8 cellular contexts compared by ENCODE assay signal in genomic region chr15:41231536-41231935, GRCh38. TPM values are rescaled to one million over a fixed set of nuclear protein-coding genes. Genes with fewer than 3 reads are reported as not detected.
A peak's percentile ranks its signal among the peaks of the same experiment; 100 is the strongest.
DNase-seq lines count a peak whose midpoint lies in the region; ATAC-seq, FAIRE-seq and TF ChIP-seq lines count a peak whose summit lies in the region.

No MANE protein-coding gene starts in this region.

- TF ChIP-seq EP300 in K562 (IDR thresholded peaks at IDR 0.05; ENCODE audit: low read length), result no peak
- no peak for TF ChIP-seq EP300 in HepG2 (IDR thresholded peaks at IDR 0.05; ENCODE audit: low read depth in 2 of 2, low read length in 2 of 2)
- TF ChIP-seq EP300 in HepG2 (CRISPR knock-in tag; IDR thresholded peaks at IDR 0.05; ENCODE audit: borderline replicate concordance), result no peak

- BruUV-seq in K562 (replicated peaks; lab: Mats Ljungman, UMichigan), result TSS peak; percentile 42
- BruUV-seq in HepG2 (replicated peaks; lab: Mats Ljungman, UMichigan), result TSS peak; percentile 57

- peak overlapping the region; percentile 87 for H3K4me3 Mint-ChIP-seq in activated CD4-positive, alpha-beta T cell treated with anti-CD3 and anti-CD28 coated beads for 36 hours

- peaks cover 18% of the 10 kb centered on the region; the same call in 1 of the 3 replicates for H3K36me3 ChIP-seq in K562 (ENCODE audit: control insufficient read depth, insufficient read depth, low read length)
- no peaks in the 10 kb centered on the region for H3K36me3 ChIP-seq in HepG2 (replicated peaks in 1 of 2; ENCODE audit: control insufficient read depth in 1 of 2, insufficient read depth in 2 of 2, low read length in 2 of 2)
- no peaks in the 10 kb centered on the region for H3K36me3 ChIP-seq in thoracic aorta

- H2AFZ ChIP-seq in K562 (ENCODE audit: low read depth, low read length) (peak overlapping the region; percentile 97), HepG2 (ENCODE audit: low read length) (no peak overlapping the region)

- no peaks in the 10 kb centered on the region for H3K27me3 ChIP-seq in K562 (ENCODE audit: control insufficient read depth in 2 of 2, insufficient read depth in 2 of 2, low read length in 2 of 2)
- H3K27me3 ChIP-seq in HepG2 (ENCODE audit: control insufficient read depth in 1 of 2, insufficient read depth in 2 of 2, low read length in 2 of 2), result no peaks in the 10 kb centered on the region
- no peaks in the 10 kb centered on the region for H3K27me3 ChIP-seq in thoracic aorta (replicated peaks; ENCODE audit: insufficient read depth)

- H3K79me2 ChIP-seq in K562 (ENCODE audit: control insufficient read depth, insufficient read depth, low read length), result peaks cover 47% of the 10 kb centered on the region
- peaks cover 44% of the 10 kb centered on the region for H3K79me2 ChIP-seq in HepG2 (ENCODE audit: insufficient read depth, low read length)

- H3K27ac ChIP-seq in K562 (ENCODE audit: extremely low read depth, low read depth, low read length), result peak overlapping the region; percentile 93
- H3K27ac ChIP-seq in HepG2 (ENCODE audit: extremely low read length, insufficient read depth, low read length), result peak overlapping the region; percentile 89
- peak overlapping the region; percentile 90 to 95 for H3K27ac ChIP-seq in thoracic aorta

- CTCF ChIA-PET in activated CD4-positive, alpha-beta T cell treated with anti-CD3 and anti-CD28 coated beads for 36 hours (lab: Charles Lee), result interaction anchor here (0.6 to 2.7 kb wide), 22 partner anchors 10 to 1414 kb away, joined by 3 to 8 read pairs (median 4); partner anchors contain the start of genes CHAC1, INO80, NUSAP1 and OIP5
- CTCF ChIA-PET in K562 (lab: Yijun Ruan, JAX; ENCODE audit: low intra/inter-chr PET ratio), result interaction anchor here (0.6 to 0.7 kb wide), 2 partner anchors 98 to 477 kb away, joined by 3 read pairs; no protein-coding TSS in a partner anchor
- CTCF ChIA-PET in HepG2 (lab: Yijun Ruan, JAX; ENCODE audit: low intra/inter-chr PET ratio, low total read pairs), result interaction anchor here (0.9 kb wide), 1 partner anchor 101 kb away, joined by 3 read pairs; the partner anchor contains the start of genes NUSAP1 and OIP5

- H3K9ac ChIP-seq in K562 (ENCODE audit: insufficient read depth in 1 of 2, low read depth in 2 of 2, low read length in 2 of 2) (peak overlapping the region; percentile 82 to 96), HepG2 (ENCODE audit: insufficient read depth, low read depth, low read length) (peak overlapping the region; percentile 91)

- H3K9me1 ChIP-seq in K562 (ENCODE audit: control insufficient read depth, insufficient read depth, low read length), result no peaks in the 10 kb centered on the region

- H3K4me2 ChIP-seq in K562 (ENCODE audit: insufficient read depth, low read length), result peak overlapping the region; percentile 90
- H3K4me2 ChIP-seq in HepG2 (ENCODE audit: low read depth, low read length), result peak overlapping the region; percentile 86

- ATAC-seq in activated CD4-positive, alpha-beta T cell treated with anti-CD3 and anti-CD28 coated beads for 36 hours, result no peak
- ATAC-seq in K562, result no peak; the same call in 2 of the 3 replicates
- ATAC-seq in HepG2, result no peak
- no peak for ATAC-seq in thoracic aorta (ENCODE audit: insufficient number of reproducible peaks, low FRiP score, low read depth)
- no peak for ATAC-seq in HG03097 (IDR thresholded peaks at IDR 0.05; ENCODE audit: low FRiP score, unreplicated experiment)

- in situ Hi-C loops in K562 (cut with MboI) (no loop called here), HepG2 (cut with HindIII; ENCODE audit: extremely low pct_ligation_motif_present, low pct_unique_long_range_greater_than_20kb) (no loop called here)

- H3K4me1 ChIP-seq in K562 (replicated peaks in 1 of 2; ENCODE audit: control insufficient read depth in 2 of 2, insufficient read depth in 2 of 2, low read length in 2 of 2), result peaks cover 20 to 31% of the 10 kb centered on the region in 2 experiments
- H3K4me1 ChIP-seq in HepG2 (ENCODE audit: insufficient read depth, low read length), result peaks cover 31% of the 10 kb centered on the region
- peaks cover 12 to 15% of the 10 kb centered on the region in 2 donors for H3K4me1 ChIP-seq in thoracic aorta (ENCODE audit: control insufficient read depth in 1 of 2, low read depth in 2 of 2)

- H3K4me3 ChIP-seq in K562, result peak overlapping the region; percentile 75
- peak overlapping the region; percentile 85 to 91 (median 89) for H3K4me3 ChIP-seq in HepG2 (replicated peaks in 1 of 3; ENCODE audit: insufficient read depth in 1 of 3, low read depth in 2 of 3, low read length in 3 of 3)
- peak overlapping the region; percentile 90 for H3K4me3 ChIP-seq in thoracic aorta

- 0% methylated on average over 12 of the region's 12 CpGs for WGBS in K562 (ENCODE audit: insufficient coverage, low coverage, missing lambda C conversion rate)
- WGBS in HepG2 (ENCODE audit: low lambda C conversion rate), result 2% methylated on average over 11 of the region's 12 CpGs

- H3K36me3 Mint-ChIP-seq in activated CD4-positive, alpha-beta T cell treated with anti-CD3 and anti-CD28 coated beads for 36 hours (ENCODE audit: low read depth), result no peaks in the 10 kb centered on the region

- no peaks in the 10 kb centered on the region for H4K20me1 ChIP-seq in K562 (replicated peaks; ENCODE audit: control insufficient read depth, insufficient read depth, low read length)
- no peaks in the 10 kb centered on the region for H4K20me1 ChIP-seq in HepG2 (ENCODE audit: insufficient read depth, low read length)

- no peak for TF ChIP-seq RAD21 in K562 (CRISPR knock-in tag; conservative IDR thresholded peaks at IDR 0.05 in 1 of 2, IDR thresholded peaks at IDR 0.05 in 1 of 2)
- no peak for TF ChIP-seq RAD21 in HepG2 (CRISPR knock-in tag; IDR thresholded peaks at IDR 0.05)

- TF ChIP-seq POLR2A in K562 (conservative IDR thresholded peaks at IDR 0.05) (no peak), HepG2 (IDR thresholded peaks at IDR 0.05; ENCODE audit: insufficient read depth in 1 of 2, low read depth in 2 of 2, low read length in 2 of 2) (no peak)

- H3K27ac Mint-ChIP-seq in activated CD4-positive, alpha-beta T cell treated with anti-CD3 and anti-CD28 coated beads for 36 hours, result peak overlapping the region; percentile 86

- DNase-seq in activated CD4-positive, alpha-beta T cell treated with anti-CD3 and anti-CD28 coated beads for 36 hours, result no peak
- no peak for DNase-seq in activated CD4-positive, alpha-beta T cell treated with anti-CD3 and anti-CD28 coated beads, Interleukin-2, amount 50 U/mL, for 4 hours
- DNase-seq in K562 (ENCODE audit: extremely low read depth in 1 of 4, low spot score in 3 of 4), result no peak
- DNase-seq in HepG2 (ENCODE audit: low spot score), result no peak
- no peak for DNase-seq in thoracic aorta (ENCODE audit: low spot score)
- DNase-seq in 8988T, result no peak
- no peak for DNase-seq in dermis blood vessel endothelial cell

- POLR2A ChIA-PET in activated CD4-positive, alpha-beta T cell treated with anti-CD3 and anti-CD28 coated beads for 36 hours (lab: Charles Lee), result interaction anchor here (0.7 to 1.2 kb wide), 6 partner anchors 52 to 429 kb away, joined by 3 to 11 read pairs (median 6); partner anchors contain the start of genes CHAC1, INO80, MGA and NUSAP1
- POLR2A ChIA-PET in K562 (lab: Yijun Ruan, JAX) (interaction anchor here (0.5 to 2.1 kb wide), 16 partner anchors 9 to 267 kb away, joined by 3 to 14 read pairs (median 4); partner anchors contain the start of gene INO80), HepG2 (lab: Yijun Ruan, JAX) (interaction anchor here (0.6 to 1.9 kb wide), 12 partner anchors 9 to 115 kb away, joined by 3 to 26 read pairs (median 6); partner anchors contain the start of genes INO80, NUSAP1 and OIP5)

- H3K9me3 Mint-ChIP-seq in activated CD4-positive, alpha-beta T cell treated with anti-CD3 and anti-CD28 coated beads for 36 hours (ENCODE audit: low read depth), result no peaks in the 10 kb centered on the region

- H3K9me3 ChIP-seq in K562 (replicated peaks; ENCODE audit: control insufficient read depth, insufficient read depth, low read depth, low read length), result no peaks in the 10 kb centered on the region; the same call in 1 of the 2 replicates
- no peaks in the 10 kb centered on the region for H3K9me3 ChIP-seq in HepG2 (ENCODE audit: low read length)
- H3K9me3 ChIP-seq in thoracic aorta, result no peaks in the 10 kb centered on the region

- no peak for TF ChIP-seq CTCF in K562 (IDR thresholded peaks at IDR 0.05 in 2 of 3, conservative IDR thresholded peaks at IDR 0.05 in 1 of 3; ENCODE audit: insufficient read depth in 2 of 3, low read depth in 1 of 3, low read length in 3 of 3)
- no peak for TF ChIP-seq CTCF in HepG2 (CRISPR knock-in tag; IDR thresholded peaks at IDR 0.05)
- TF ChIP-seq CTCF in thoracic aorta (IDR thresholded peaks at IDR 0.05), result no peak

- FAIRE-seq in K562 (lab: Jason Lieb, UNC) (no peak), HepG2 (lab: Jason Lieb, UNC) (no peak)

- no peaks in the 10 kb centered on the region for H3K27me3 Mint-ChIP-seq in activated CD4-positive, alpha-beta T cell treated with anti-CD3 and anti-CD28 coated beads for 36 hours

- intact Hi-C loops in activated CD4-positive, alpha-beta T cell treated with anti-CD3 and anti-CD28 coated beads for 36 hours (cut with DNase I, micrococcal nuclease), result loop anchor here (1.0 to 5.0 kb wide), 20 partner anchors 52 to 1346 kb away; partner anchors contain the start of genes CHAC1 (in 2 of the 2), NUSAP1 (in 2 of the 2), OIP5 (in 2 of the 2) and DNAJC17 (in 1 of the 2)
- intact Hi-C loops in K562 (cut with micrococcal nuclease), result loop anchor here (2.0 kb wide), 2 partner anchors 101 to 115 kb away; partner anchors contain the start of genes INO80, NUSAP1 and OIP5
- intact Hi-C loops in HepG2 (cut with micrococcal nuclease; ENCODE audit: unreplicated experiment), result loop anchor here (5.0 kb wide), 2 partner anchors 51 to 101 kb away; partner anchors contain the start of genes NUSAP1 and OIP5

- peaks cover 29% of the 10 kb centered on the region for H3K4me1 Mint-ChIP-seq in activated CD4-positive, alpha-beta T cell treated with anti-CD3 and anti-CD28 coated beads for 36 hours

RNA-seq across cellular contexts. Expression of gene CHP1, which starts 0.5 kb away (rescaled TPM):
- 10 to 100 TPM; 32.7 to 34.5 TPM for total RNA-seq in activated CD4-positive, alpha-beta T cell treated with anti-CD3 and anti-CD28 coated beads for 36 hours
- total RNA-seq in K562 (2011; cell fraction: chromatin; rRNA removed; ENCODE audit: low replicate concordance), result 21.4 and 25.8 TPM in 2 replicates
- 10.4 and 15.0 TPM in 2 replicates for total RNA-seq in K562 (2011; cell fraction: nucleolus; rRNA removed)
- 25.0 and 30.4 TPM in 2 replicates for total RNA-seq in K562 (2011; cell fraction: nucleoplasm; rRNA removed)
- 61.6 and 77.7 TPM in 2 replicates for total RNA-seq in K562 (2014; rRNA removed)
- 63.6 and 68.7 TPM in 2 replicates for total RNA-seq in K562 (2014; rRNA removed; fragmentation: Illumina TruSeq; extraction: Trizol)
- total RNA-seq in K562 (2015; rRNA removed; fragmentation: Illumina TruSeq; extraction: Trizol), result 67.6 and 69.3 TPM in 2 replicates
- total RNA-seq in K562 (2021), result 74.2 and 82.5 TPM in 2 replicates
- polyA plus RNA-seq in K562 (2011; rRNA removed), result 49.7 and 71.8 TPM in 2 replicates
- polyA plus RNA-seq in K562 (2011; cell fraction: cytosol; rRNA removed), result 29.5 and 60.9 TPM in 2 replicates
- polyA plus RNA-seq in K562 (2011; cell fraction: nucleus; rRNA removed), result 9.7 and 16.8 TPM in 2 replicates
- polyA plus RNA-seq in K562 (2012), result 56.6 and 61.2 TPM in 2 replicates
- polyA plus RNA-seq in K562 (2014; fragmentation: Illumina TruSeq; extraction: Trizol), result 67.0 and 67.4 TPM in 2 replicates
- 10 to 100 TPM; 75.8 to 83.4 TPM for polyA plus RNA-seq in K562 (2014; fragmentation: Nextera tagmentation; extraction: Ambion mirVana)
- 31.7 and 41.3 TPM in 2 replicates for polyA plus RNA-seq in K562 (2014; rRNA removed)
- 75.5 and 113 TPM in 2 replicates for polyA minus RNA-seq in K562 (2011; rRNA and poly(A)+ RNA removed)
- 62.4 and 104 TPM in 2 replicates for polyA minus RNA-seq in K562 (2011; cell fraction: cytosol; rRNA and poly(A)+ RNA removed)
- 5.1 and 9.6 TPM in 2 replicates for polyA minus RNA-seq in K562 (2011; cell fraction: nucleus; rRNA and poly(A)+ RNA removed)
- 76.4 and 111 TPM in 2 replicates for total RNA-seq in HepG2 (2016; rRNA removed; fragmentation: Illumina TruSeq; extraction: Trizol)
- 15.1 and 16.0 TPM in 2 replicates for total RNA-seq in HepG2 (2016; cell fraction: cytosol; rRNA removed; fragmentation: Illumina TruSeq; extraction: Trizol; ENCODE audit: low read depth)
- 75.0 and 101 TPM in 2 replicates for total RNA-seq in HepG2 (2016; cell fraction: insoluble cytoplasmic fraction; rRNA removed; fragmentation: Illumina TruSeq; extraction: Trizol)
- total RNA-seq in HepG2 (2016; cell fraction: membrane; rRNA removed; fragmentation: Illumina TruSeq; extraction: Trizol), result 70.4 and 71.1 TPM in 2 replicates
- total RNA-seq in HepG2 (2016; cell fraction: nucleus; rRNA removed; fragmentation: Illumina TruSeq; extraction: Trizol), result 31.5 and 40.8 TPM in 2 replicates
- 43.4 and 49.6 TPM in 2 replicates for polyA plus RNA-seq in HepG2 (2011; rRNA removed)
- polyA plus RNA-seq in HepG2 (2011; cell fraction: cytosol; rRNA removed), result 28.8 and 41.5 TPM in 2 replicates
- polyA plus RNA-seq in HepG2 (2011; cell fraction: nucleus; rRNA removed), result 7.9 and 12.2 TPM in 2 replicates
- polyA plus RNA-seq in HepG2 (2012), result 36.9 and 37.1 TPM in 2 replicates
- polyA plus RNA-seq in HepG2 (2016; cell fraction: cytosol; fragmentation: Illumina TruSeq; extraction: Trizol; ENCODE audit: low read depth), result 12.6 and 13.2 TPM in 2 replicates
- polyA plus RNA-seq in HepG2 (2016; cell fraction: insoluble cytoplasmic fraction; fragmentation: Illumina TruSeq; extraction: Trizol; ENCODE audit: low read depth), result 98.0 and 106 TPM in 2 replicates
- polyA plus RNA-seq in HepG2 (2016; cell fraction: membrane; fragmentation: Illumina TruSeq; extraction: Trizol; ENCODE audit: low read depth), result 44.2 and 48.2 TPM in 2 replicates
- 52.2 and 55.5 TPM in 2 replicates for polyA plus RNA-seq in HepG2 (2016; cell fraction: nucleus; fragmentation: Illumina TruSeq; extraction: Trizol; ENCODE audit: insufficient read depth, low read depth)
- 53.5 and 120 TPM in 2 replicates for polyA minus RNA-seq in HepG2 (2011; rRNA and poly(A)+ RNA removed; ENCODE audit: low replicate concordance)
- 49.6 and 77.6 TPM in 2 replicates for polyA minus RNA-seq in HepG2 (2011; cell fraction: cytosol; rRNA and poly(A)+ RNA removed)
- polyA minus RNA-seq in HepG2 (2011; cell fraction: nucleus; rRNA and poly(A)+ RNA removed), result 13.8 and 19.5 TPM in 2 replicates
- total RNA-seq in thoracic aorta, result 100 to 1,000 TPM in 1 of 2 donors, 10 to 100 TPM in 1; 65.3 to 115 TPM
- total RNA-seq in dermis blood vessel endothelial cell, result 73.3 and 92.7 TPM in 2 replicates

RNA-seq across cellular contexts. Expression of gene EXD1, which starts 1.0 kb away (rescaled TPM):
- not detected for total RNA-seq in activated CD4-positive, alpha-beta T cell treated with anti-CD3 and anti-CD28 coated beads for 36 hours
- total RNA-seq in K562 (2011; cell fraction: chromatin; rRNA removed; ENCODE audit: low replicate concordance), result not detected in 2 replicates
- total RNA-seq in K562 (2011; cell fraction: nucleolus; rRNA removed), result not detected in 2 replicates
- not detected in 2 replicates for total RNA-seq in K562 (2011; cell fraction: nucleoplasm; rRNA removed)
- total RNA-seq in K562 (2014; rRNA removed), result not detected in 2 replicates
- total RNA-seq in K562 (2014; rRNA removed; fragmentation: Illumina TruSeq; extraction: Trizol), result not detected in 2 replicates
- total RNA-seq in K562 (2015; rRNA removed; fragmentation: Illumina TruSeq; extraction: Trizol), result not detected in 2 replicates
- not detected in 2 replicates for total RNA-seq in K562 (2021)
- polyA plus RNA-seq in K562 (2011; rRNA removed), result 0.03 TPM in 1 of 2 replicates, not detected in the other
- not detected in 2 replicates for polyA plus RNA-seq in K562 (2011; cell fraction: cytosol; rRNA removed)
- not detected in 2 replicates for polyA plus RNA-seq in K562 (2011; cell fraction: nucleus; rRNA removed)
- not detected in 2 replicates for polyA plus RNA-seq in K562 (2012)
- not detected in 2 replicates for polyA plus RNA-seq in K562 (2014; fragmentation: Illumina TruSeq; extraction: Trizol)
- not detected for polyA plus RNA-seq in K562 (2014; fragmentation: Nextera tagmentation; extraction: Ambion mirVana)
- polyA plus RNA-seq in K562 (2014; rRNA removed), result not detected in 2 replicates
- polyA minus RNA-seq in K562 (2011; rRNA and poly(A)+ RNA removed), result not detected in 2 replicates
- polyA minus RNA-seq in K562 (2011; cell fraction: cytosol; rRNA and poly(A)+ RNA removed), result not detected in 2 replicates
- polyA minus RNA-seq in K562 (2011; cell fraction: nucleus; rRNA and poly(A)+ RNA removed), result not detected in 2 replicates
- not detected in 2 replicates for total RNA-seq in HepG2 (2016; rRNA removed; fragmentation: Illumina TruSeq; extraction: Trizol)
- total RNA-seq in HepG2 (2016; cell fraction: cytosol; rRNA removed; fragmentation: Illumina TruSeq; extraction: Trizol; ENCODE audit: low read depth), result not detected in 2 replicates
- not detected in 2 replicates for total RNA-seq in HepG2 (2016; cell fraction: insoluble cytoplasmic fraction; rRNA removed; fragmentation: Illumina TruSeq; extraction: Trizol)
- not detected in 2 replicates for total RNA-seq in HepG2 (2016; cell fraction: membrane; rRNA removed; fragmentation: Illumina TruSeq; extraction: Trizol)
- total RNA-seq in HepG2 (2016; cell fraction: nucleus; rRNA removed; fragmentation: Illumina TruSeq; extraction: Trizol), result not detected in 2 replicates
- polyA plus RNA-seq in HepG2 (2011; rRNA removed), result not detected in 2 replicates
- not detected in 2 replicates for polyA plus RNA-seq in HepG2 (2011; cell fraction: cytosol; rRNA removed)
- polyA plus RNA-seq in HepG2 (2011; cell fraction: nucleus; rRNA removed), result not detected in 2 replicates
- not detected in 2 replicates for polyA plus RNA-seq in HepG2 (2012)
- polyA plus RNA-seq in HepG2 (2016; cell fraction: cytosol; fragmentation: Illumina TruSeq; extraction: Trizol; ENCODE audit: low read depth), result not detected in 2 replicates
- polyA plus RNA-seq in HepG2 (2016; cell fraction: insoluble cytoplasmic fraction; fragmentation: Illumina TruSeq; extraction: Trizol; ENCODE audit: low read depth), result not detected in 2 replicates
- polyA plus RNA-seq in HepG2 (2016; cell fraction: membrane; fragmentation: Illumina TruSeq; extraction: Trizol; ENCODE audit: low read depth), result not detected in 2 replicates
- polyA plus RNA-seq in HepG2 (2016; cell fraction: nucleus; fragmentation: Illumina TruSeq; extraction: Trizol; ENCODE audit: insufficient read depth, low read depth), result not detected in 2 replicates
- 1.2 TPM in 1 of 2 replicates, not detected in the other for polyA minus RNA-seq in HepG2 (2011; rRNA and poly(A)+ RNA removed; ENCODE audit: low replicate concordance)
- polyA minus RNA-seq in HepG2 (2011; cell fraction: cytosol; rRNA and poly(A)+ RNA removed), result not detected in 2 replicates
- not detected in 2 replicates for polyA minus RNA-seq in HepG2 (2011; cell fraction: nucleus; rRNA and poly(A)+ RNA removed)
- not detected for total RNA-seq in thoracic aorta
- not detected in 2 replicates for total RNA-seq in dermis blood vessel endothelial cell
